In genomic region chr9:4117835-4118610, GRCh38 we compare ENCODE assay signal across 8 cellular contexts.
DNase-seq lines count a peak whose midpoint lies in the region; ATAC-seq, FAIRE-seq and TF ChIP-seq lines count a peak whose summit lies in the region.

No MANE protein-coding gene starts in this region.

- intact Hi-C loops in left ventricle myocardium inferior (cut with micrococcal nuclease) = no loop called here

- H3K4me1 ChIP-seq in left ventricle myocardium inferior = peaks cover 8% of the 10 kb centered on the region

- ATAC-seq in GM19455 (IDR thresholded peaks at IDR 0.05; ENCODE audit: unreplicated experiment) (no peak), HG02678 (IDR thresholded peaks at IDR 0.05; ENCODE audit: unreplicated experiment) (no peak)

- TF ChIP-seq CTCF in D721Med (IDR thresholded peaks at IDR 0.05; ENCODE audit: insufficient read depth, missing control alignments) (peak; percentile 59), left ventricle myocardium inferior (IDR thresholded peaks at IDR 0.05; ENCODE audit: borderline replicate concordance) (peak; percentile 51)

- peak overlapping the region; percentile 60 for H3K27ac ChIP-seq in left ventricle myocardium inferior (replicated peaks)

- no peak overlapping the region for H3K4me3 ChIP-seq in Jurkat, Clone E6-1 (ENCODE audit: low read length)
- H3K4me3 ChIP-seq in left ventricle myocardium inferior = no peak overlapping the region

- no peaks in the 10 kb centered on the region for H3K27me3 ChIP-seq in left ventricle myocardium inferior (ENCODE audit: low read depth)

- H3K36me3 ChIP-seq in left ventricle myocardium inferior = no peaks in the 10 kb centered on the region

- FAIRE-seq in D721Med (lab: Jason Lieb, UNC) (no peak), HTR-8/SVneo (lab: Jason Lieb, UNC) (no peak)

- DNase-seq in D721Med (ENCODE audit: insufficient read length, low spot score) = no peak
- peak; percentile 16 for DNase-seq in Jurkat, Clone E6-1 (ENCODE audit: low read depth, low spot score)
- DNase-seq in activated CD8-positive, alpha-beta memory T cell treated with anti-CD3 and anti-CD28 coated beads, Interleukin-2, amount 50 U/mL, for 4 hours = peak; percentile 46
- no peak for DNase-seq in left ventricle myocardium inferior
- DNase-seq in stimulated activated CD8-positive, alpha-beta memory T cell treated with anti-CD3 and anti-CD28 coated beads, Interleukin-2, amount 100 ng/mL, for 48 hours (ENCODE audit: low read depth in 2 of 2) = peak; percentile 37
- DNase-seq in HTR-8/SVneo (ENCODE audit: insufficient read length, low spot score) = no peak

- H3K9me3 ChIP-seq in left ventricle myocardium inferior (replicated peaks) = no peaks in the 10 kb centered on the region

Comparison
In these comparisons a context has a peak if more than half of its experiments do, and no peak if none do; other contexts are left out.
1. DNase-seq: peak in Jurkat, Clone E6-1 (single experiment), activated CD8-positive, alpha-beta memory T cell treated with anti-CD3 and anti-CD28 coated beads, Interleukin-2, amount 50 U/mL, for 4 hours (single experiment) and stimulated activated CD8-positive, alpha-beta memory T cell treated with anti-CD3 and anti-CD28 coated beads, Interleukin-2, amount 100 ng/mL, for 48 hours (2 of 2); none in D721Med (single experiment), left ventricle myocardium inferior (single experiment) and HTR-8/SVneo (single experiment).